Comparison of ENCODE assay signal across 8 cellular contexts in genomic region chr1:234675561-234675960, GRCh38.
DNase-seq lines count a peak whose midpoint lies in the region; ATAC-seq and TF ChIP-seq lines count a peak whose summit lies in the region.

No MANE protein-coding gene starts in this region.

- ATAC-seq in GM21447 (IDR thresholded peaks at IDR 0.05; ENCODE audit: unreplicated experiment) = no peak

- WGBS in thymus = 97% methylated on average over 6 of the region's 6 CpGs
- 80 to 91% (median 90%) methylated on average over 6 of the region's 6 CpGs for WGBS in adrenal gland, 4 donors

- H3K4me1 Mint-ChIP-seq in activated naive CD8-positive, alpha-beta T cell (ENCODE audit: low read depth) = peaks cover 6% of the 10 kb centered on the region
- H3K4me1 Mint-ChIP-seq in activated naive CD8-positive, alpha-beta T cell treated with anti-CD3 and anti-CD28 coated beads for 36 hours = peaks cover 13% of the 10 kb centered on the region

- H3K9me3 Mint-ChIP-seq in activated naive CD8-positive, alpha-beta T cell (ENCODE audit: low read depth) = no peaks in the 10 kb centered on the region
- H3K9me3 Mint-ChIP-seq in activated naive CD8-positive, alpha-beta T cell treated with anti-CD3 and anti-CD28 coated beads for 36 hours = no peaks in the 10 kb centered on the region

- no peaks in the 10 kb centered on the region for H3K36me3 ChIP-seq in thymus (ENCODE audit: control insufficient read depth, insufficient read depth)
- H3K36me3 ChIP-seq in adrenal gland (replicated peaks in 1 of 2) = no peaks in the 10 kb centered on the region

- H3K27me3 ChIP-seq in thymus (ENCODE audit: control insufficient read depth, insufficient read depth) (no peaks in the 10 kb centered on the region), adrenal gland (no peaks in the 10 kb centered on the region)

- no peak overlapping the region for H3K27ac Mint-ChIP-seq in activated naive CD8-positive, alpha-beta T cell
- H3K27ac Mint-ChIP-seq in activated naive CD8-positive, alpha-beta T cell treated with anti-CD3 and anti-CD28 coated beads for 36 hours = no peak overlapping the region

- no peaks in the 10 kb centered on the region for H3K27me3 Mint-ChIP-seq in activated naive CD8-positive, alpha-beta T cell
- H3K27me3 Mint-ChIP-seq in activated naive CD8-positive, alpha-beta T cell treated with anti-CD3 and anti-CD28 coated beads for 36 hours = no peaks in the 10 kb centered on the region

- no peak for DNase-seq in activated naive CD8-positive, alpha-beta T cell treated with anti-CD3 and anti-CD28 coated beads for 36 hours
- DNase-seq in medulla oblongata (ENCODE audit: extremely low spot score) (peak; percentile 22), NCI-H187 (lab: John Stamatoyannopoulos, UW) (no peak), adrenal gland (no peak)

- no peaks in the 10 kb centered on the region for H3K36me3 Mint-ChIP-seq in activated naive CD8-positive, alpha-beta T cell
- no peaks in the 10 kb centered on the region for H3K36me3 Mint-ChIP-seq in activated naive CD8-positive, alpha-beta T cell treated with anti-CD3 and anti-CD28 coated beads for 36 hours

- intact Hi-C loops in adrenal gland (cut with DNase I) = no loop called here

- no peaks in the 10 kb centered on the region for H3K9me3 ChIP-seq in thymus (ENCODE audit: control insufficient read depth)
- H3K9me3 ChIP-seq in adrenal gland (replicated peaks in 1 of 3) = no peaks in the 10 kb centered on the region

- no peak for TF ChIP-seq POLR2A in adrenal gland (IDR thresholded peaks at IDR 0.05)

- H3K4me3 ChIP-seq in thymus (ENCODE audit: low read length) (no peak overlapping the region), adrenal gland (peak overlapping the region in 1 of 4 donors; percentile 56)

- H3K27ac ChIP-seq in VCaP = peak overlapping the region; percentile 43; the same call in 1 of the 2 replicates
- peak overlapping the region; percentile 36 for H3K27ac ChIP-seq in thymus (ENCODE audit: low read depth)
- H3K27ac ChIP-seq in adrenal gland = no peak overlapping the region

- H3K4me3 Mint-ChIP-seq in activated naive CD8-positive, alpha-beta T cell = peak overlapping the region; percentile 87
- no peak overlapping the region for H3K4me3 Mint-ChIP-seq in activated naive CD8-positive, alpha-beta T cell treated with anti-CD3 and anti-CD28 coated beads for 36 hours

- H3K4me1 ChIP-seq in thymus (ENCODE audit: control insufficient read depth, insufficient read depth, low read length) (peaks cover 3% of the 10 kb centered on the region), adrenal gland (replicated peaks in 1 of 2) (no peaks in the 10 kb centered on the region)

- TF ChIP-seq CTCF in VCaP (conservative IDR thresholded peaks at IDR 0.05) (no peak), adrenal gland (IDR thresholded peaks at IDR 0.05) (no peak)

Comparison
In these comparisons a context has a peak if more than half of its experiments do, and no peak if none do; other contexts are left out.
1. H3K27ac ChIP-seq: peak in VCaP (single experiment) and thymus (single experiment); none in adrenal gland (0 of 5).